ENCODE assay signal across 25 cellular contexts in the genomic region with DNA sequence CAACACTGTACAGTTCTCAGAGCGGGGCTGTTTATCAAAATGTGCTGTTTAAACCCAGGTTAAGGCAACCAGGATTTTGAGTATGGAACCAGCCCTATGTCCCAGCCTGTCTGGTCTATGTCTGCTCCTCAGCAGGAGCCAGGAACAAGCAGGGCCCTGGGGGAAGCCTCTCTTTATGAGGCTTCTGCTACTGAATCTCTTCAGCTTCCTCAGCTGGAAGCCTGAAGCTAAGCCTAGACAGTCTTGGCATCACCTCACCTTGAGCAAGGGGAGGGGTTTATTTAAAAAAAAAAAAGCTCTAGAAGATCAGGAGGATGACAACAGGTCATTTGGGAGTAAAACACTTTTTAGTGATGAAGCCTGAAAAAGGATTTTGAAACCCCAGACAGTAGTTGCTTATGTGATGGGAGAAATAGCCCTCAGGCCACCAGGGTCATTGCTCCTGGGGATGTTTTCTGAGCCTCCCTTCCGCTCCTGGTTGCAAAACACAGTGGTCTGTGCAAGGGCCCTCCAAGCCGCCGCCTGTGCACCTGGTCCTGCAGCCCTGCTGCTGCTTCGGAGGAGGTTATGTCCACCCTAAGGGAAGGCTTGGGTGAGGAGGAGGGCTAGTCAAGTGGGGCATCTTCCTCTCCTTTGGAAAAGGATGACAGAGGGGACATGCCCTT. TPM values are rescaled to one million over a fixed set of nuclear protein-coding genes. Genes with fewer than 3 reads are reported as not detected.
A peak's percentile ranks its signal among the peaks of the same experiment; 100 is the strongest.
DNase-seq lines count a peak whose midpoint lies in the region; TF ChIP-seq lines count a peak whose summit lies in the region.
"Had no signal": no experiment of that assay in that cellular context is flagged by ENCODE, and none has a peak within 500 bp of the region (broad histone marks: within the 10 kb centered on the region; RNA-seq: fewer than 3 reads in every experiment).

No MANE protein-coding gene starts in this region.

- in situ Hi-C loops in mammary epithelial cell (cut with MboI; ENCODE audit: low sequenced_read_pairs in 2 of 2), result no loop called here

- H3K9ac ChIP-seq in mammary epithelial cell (ENCODE audit: insufficient read depth, low read length) (no peak overlapping the region), mesenchymal stem cell (ENCODE audit: low read length) (no peak overlapping the region)

- no peak overlapping the region for H3K23ac ChIP-seq in mesenchymal stem cell (ENCODE audit: low read length in 2 of 2)

- no peak overlapping the region for H3K27ac ChIP-seq in mammary epithelial cell (ENCODE audit: insufficient read depth, low read depth, low read length)
- H3K27ac ChIP-seq in breast epithelium, result no peak overlapping the region
- H3K27ac ChIP-seq in RWPE1, result peak overlapping the region; percentile 18; the same call in 1 of the 2 replicates
- no peak overlapping the region for H3K27ac ChIP-seq in mesenchymal stem cell (ENCODE audit: low read length, poor library complexity, severe bottlenecking)
- H3K27ac ChIP-seq: SK-N-MC had no signal

- H3K9me3 ChIP-seq in mammary epithelial cell (replicated peaks; ENCODE audit: insufficient read depth, low read length) (no peaks in the 10 kb centered on the region), breast epithelium (no peaks in the 10 kb centered on the region), mesenchymal stem cell (ENCODE audit: control insufficient read depth, low read length) (no peaks in the 10 kb centered on the region), BE2C (no peaks in the 10 kb centered on the region)

- peak overlapping the region in 1 of 2 experiments; percentile 82 for H3K14ac ChIP-seq in mesenchymal stem cell (ENCODE audit: low read length in 2 of 2)

- peak overlapping the region in 1 of 2 experiments; percentile 55 for H3K4ac ChIP-seq in mesenchymal stem cell (ENCODE audit: low read depth in 1 of 2, low read length in 2 of 2)

- no peak overlapping the region for H2AK5ac ChIP-seq in mesenchymal stem cell (ENCODE audit: low read length, severe bottlenecking)

- H2BK5ac ChIP-seq in mesenchymal stem cell (ENCODE audit: low read depth, low read length, poor library complexity, severe bottlenecking), result no peak overlapping the region

- H3K27me3 ChIP-seq in mammary epithelial cell (ENCODE audit: insufficient read depth, low read length) (no peaks in the 10 kb centered on the region), breast epithelium (no peaks in the 10 kb centered on the region), mesenchymal stem cell (ENCODE audit: control insufficient read depth in 1 of 2, insufficient read depth in 1 of 2, low read length in 2 of 2) (peaks cover 2 to 20% of the 10 kb centered on the region in 2 experiments), BE2C (no peaks in the 10 kb centered on the region; the same call in 1 of the 2 replicates)

- no peak overlapping the region for H4K8ac ChIP-seq in mesenchymal stem cell (ENCODE audit: low read length)

- H3K4me3 ChIP-seq in mammary epithelial cell (replicated peaks in 1 of 3; ENCODE audit: insufficient read depth in 1 of 3, low read depth in 2 of 3, low read length in 3 of 3) (no peak overlapping the region), breast epithelium (no peak overlapping the region), mesenchymal stem cell (ENCODE audit: insufficient read depth in 1 of 2, low read depth in 1 of 2, low read length in 2 of 2) (no peak overlapping the region), BE2C (ENCODE audit: low read depth, low read length) (no peak overlapping the region)
- H3K4me3 ChIP-seq: SK-N-MC had no signal

- no TSS peak for BruUV-seq in mammary epithelial cell (replicated peaks; lab: Mats Ljungman, UMichigan)

- H3K36me3 ChIP-seq in mammary epithelial cell (ENCODE audit: insufficient read depth, low read length) (no peaks in the 10 kb centered on the region), breast epithelium (no peaks in the 10 kb centered on the region), mesenchymal stem cell (ENCODE audit: control insufficient read depth in 1 of 2, insufficient read depth in 2 of 2, low read depth in 1 of 2, low read length in 2 of 2) (no peaks in the 10 kb centered on the region), BE2C (no peaks in the 10 kb centered on the region)

- no peak overlapping the region for H4K91ac ChIP-seq in mesenchymal stem cell (ENCODE audit: low read length)

- CTCF ChIA-PET in mammary epithelial cell (lab: Charles Lee; ENCODE audit: low non-redundant PET) (no interaction called here), RWPE1 (lab: Yijun Ruan, JAX) (interaction anchor here (0.6 to 1.1 kb wide), 3 partner anchors 8 to 44 kb away, joined by 3 to 4 read pairs (median 3); no protein-coding TSS in a partner anchor)

- H4K20me1 ChIP-seq in mammary epithelial cell (ENCODE audit: insufficient read depth, low read length), result no peaks in the 10 kb centered on the region

- peak overlapping the region; percentile 6 for H2BK120ac ChIP-seq in mesenchymal stem cell (ENCODE audit: low read depth, low read length)

- WGBS in mammary epithelial cell (ENCODE audit: low coverage, missing lambda C conversion rate), result 90% methylated on average over 2 of the region's 5 CpGs
- WGBS in mesenchymal stem cell, result 80% methylated on average over 5 of the region's 5 CpGs

- peak overlapping the region; percentile 6 to 83 for H2BK12ac ChIP-seq in mesenchymal stem cell (ENCODE audit: low read length in 2 of 2)

- intact Hi-C loops in mammary epithelial cell (cut with micrococcal nuclease), result no loop called here
- intact Hi-C loops in breast epithelium (cut with DNase I; ENCODE audit: low total_unique reads), result no loop called here

- H3K4me2 ChIP-seq in mammary epithelial cell (ENCODE audit: insufficient read depth, low read depth, low read length) (no peak overlapping the region), mesenchymal stem cell (ENCODE audit: low read length, poor library complexity, severe bottlenecking) (no peak overlapping the region)

- H3K4me1 ChIP-seq in mammary epithelial cell (ENCODE audit: insufficient read depth, low read length) (peaks cover 45% of the 10 kb centered on the region), breast epithelium (peaks cover 0 to 15% of the 10 kb centered on the region in 2 donors), mesenchymal stem cell (ENCODE audit: control insufficient read depth, insufficient read depth, low read depth, low read length) (peaks cover 6% of the 10 kb centered on the region), BE2C (no peaks in the 10 kb centered on the region)

- H2BK15ac ChIP-seq in mesenchymal stem cell (ENCODE audit: low read depth, poor library complexity, severe bottlenecking), result peak overlapping the region; percentile 15

- DNase-seq in mammary epithelial cell (no peak), breast epithelium (ENCODE audit: low spot score in 2 of 2) (no peak), RWPE1 (ENCODE audit: low spot score) (no peak), mesenchymal stem cell (peak; percentile 46), NCI-H345 (lab: John Stamatoyannopoulos, UW) (no peak), NCI-H1417 (lab: John Stamatoyannopoulos, UW) (no peak), BE2C (no peak)
- DNase-seq: 8988T, DMS53, GF-D8, GOT3, Karpas-422, MV-4-11, NCI-H1417 treated with DMSO at 0.1 percent for 48 hours, NCI-H1930, NCI-H226, NCI-H524, NCI-H82, SHP77 treated with DMSO at 0.1 percent for 48 hours, SW 1271 had no signal

- H3K79me1 ChIP-seq in mesenchymal stem cell (replicated peaks; ENCODE audit: low read length, poor library complexity, severe bottlenecking), result no peaks in the 10 kb centered on the region

- no peak for TF ChIP-seq CTCF in mammary epithelial cell (conservative IDR thresholded peaks at IDR 0.05 in 1 of 2, IDR thresholded peaks at IDR 0.05 in 1 of 2; ENCODE audit: extremely low read depth in 1 of 2, insufficient read depth in 1 of 2, low read depth in 1 of 2, low read length in 2 of 2)
- no peak for TF ChIP-seq CTCF in breast epithelium (IDR thresholded peaks at IDR 0.05)
- no peak for TF ChIP-seq CTCF in RWPE1 (conservative IDR thresholded peaks at IDR 0.05; ENCODE audit: low read depth)
- TF ChIP-seq CTCF in BE2C (IDR thresholded peaks at IDR 0.05; ENCODE audit: low read depth, low read length), result no peak

- H2AFZ ChIP-seq in mammary epithelial cell (ENCODE audit: low read depth, low read length), result peak overlapping the region; percentile 9
- no peak overlapping the region for H2AFZ ChIP-seq in mesenchymal stem cell (ENCODE audit: low read depth, low read length)

- H3K79me2 ChIP-seq in mammary epithelial cell (ENCODE audit: insufficient read depth, low read length), result no peaks in the 10 kb centered on the region

- POLR2A ChIA-PET in RWPE1 (lab: Yijun Ruan, JAX; ENCODE audit: low non-redundant PET), result no interaction called here

- peak overlapping the region; percentile 14 to 74 for H3K18ac ChIP-seq in mesenchymal stem cell (ENCODE audit: low read depth in 1 of 2, low read length in 2 of 2)

- dilution Hi-C loops in mammary epithelial cell (cut with HindIII; ENCODE audit: low sequenced_read_pairs), result no loop called here

- TF ChIP-seq POLR2A in breast epithelium (IDR thresholded peaks at IDR 0.05), result no peak

RNA-seq across cellular contexts. Expression of a gene that starts 21.8 kb away (rescaled TPM):
- total RNA-seq in mammary epithelial cell, result 10 to 100 TPM in 1 of 2 donors, 1 to 10 TPM in 1; 1.3 to 15.3 TPM
- 3.5 TPM for polyA plus RNA-seq in mammary epithelial cell
- polyA minus RNA-seq in mammary epithelial cell, result 1.1 TPM
- total RNA-seq in breast epithelium, result 1 to 10 TPM in 1 of 3 donors, under 1 TPM in 1, not detected in 1; 0.98 to 4.0 TPM
- polyA plus RNA-seq in mesenchymal stem cell (2013, experiment 1 of 2), result 0.19 TPM
- 0.21 TPM for polyA plus RNA-seq in mesenchymal stem cell (2013, experiment 2 of 2)
- not detected for polyA plus RNA-seq in BE2C (2012; ENCODE audit: insufficient read depth, insufficient read length, low read depth)
- total RNA-seq: M059J, RPMI7951 had no signal
- polyA plus RNA-seq: CD14-positive monocyte, IgD-negative memory B cell had no signal
